ENCODE assay signal across 19 cellular contexts in genomic region chr20:8129211-8129986, GRCh38. TPM values are rescaled to one million over a fixed set of nuclear protein-coding genes. Genes with fewer than 3 reads are reported as not detected.
DNase-seq lines count a peak whose midpoint lies in the region; TF ChIP-seq lines count a peak whose summit lies in the region.
"Had no signal": no experiment of that assay in that cellular context is flagged by ENCODE, and none has a peak within 500 bp of the region (broad histone marks: within the 10 kb centered on the region; RNA-seq: fewer than 3 reads in every experiment).

No MANE protein-coding gene starts in this region.

- no peaks in the 10 kb centered on the region for H3K9me3 ChIP-seq in parathyroid adenoma (ENCODE audit: control insufficient read depth, low read length)
- H3K9me3 ChIP-seq: lower lobe of right lung, upper lobe of left lung had no signal

- peaks cover 21% of the 10 kb centered on the region for H3K4me1 ChIP-seq in parathyroid adenoma

- H3K4me3 ChIP-seq in NB4 (ENCODE audit: low read depth, low read length) (no peak overlapping the region), fibroblast of the aortic adventitia (ENCODE audit: low read depth, low read length) (no peak overlapping the region), parathyroid adenoma (ENCODE audit: low read depth, low read length) (no peak overlapping the region)
- H3K4me3 ChIP-seq: lower lobe of right lung, upper lobe of left lung had no signal

- TF ChIP-seq POLR2A in NB4 (IDR thresholded peaks at IDR 0.05; ENCODE audit: extremely low read depth, insufficient read length) = no peak

- H3K4me2 ChIP-seq in parathyroid adenoma (ENCODE audit: low read length) = no peak overlapping the region

- no peaks in the 10 kb centered on the region for H3K27me3 ChIP-seq in parathyroid adenoma (ENCODE audit: control insufficient read depth, insufficient read depth, low read length)
- H3K27me3 ChIP-seq: upper lobe of left lung had no signal

- no peaks in the 10 kb centered on the region for H3K36me3 ChIP-seq in parathyroid adenoma (ENCODE audit: control insufficient read depth, insufficient read depth, low read length)
- H3K36me3 ChIP-seq: lower lobe of right lung, upper lobe of left lung had no signal

- TF ChIP-seq CTCF in NB4 (IDR thresholded peaks at IDR 0.05; ENCODE audit: low read depth, low read length) = no peak
- TF ChIP-seq CTCF in fibroblast of the aortic adventitia (IDR thresholded peaks at IDR 0.05; ENCODE audit: insufficient read depth, low read length) = no peak
- TF ChIP-seq CTCF in parathyroid adenoma (IDR thresholded peaks at IDR 0.05) = no peak

- peak overlapping the region; percentile 3 for H2AFZ ChIP-seq in parathyroid adenoma
- H2AFZ ChIP-seq: GM23338 had no signal

- H3K79me2 ChIP-seq in parathyroid adenoma = peaks cover 14% of the 10 kb centered on the region

- no peak overlapping the region for H3K27ac ChIP-seq in parathyroid adenoma
- H3K27ac ChIP-seq: lower lobe of right lung, upper lobe of left lung had no signal

- peak; percentile 32 for DNase-seq in ELF-1 (ENCODE audit: low read depth, low spot score)
- peak; percentile 11 for DNase-seq in NB4 (ENCODE audit: low read depth)
- DNase-seq in fibroblast of the aortic adventitia (ENCODE audit: low read depth) = peak; percentile 72
- DNase-seq in NCI-H2081 (lab: John Stamatoyannopoulos, UW) = no peak
- DNase-seq in NCI-H510A (lab: John Stamatoyannopoulos, UW) = no peak
- DNase-seq in NCI-H2029 (lab: John Stamatoyannopoulos, UW) = no peak
- DNase-seq in stimulated activated CD4-positive, alpha-beta T cell treated with anti-CD3 and anti-CD28 coated beads, Interleukin-1b, Interleukin-23, amount 100 ng/mL, for 48 hours = no peak
- DNase-seq: activated CD4-positive, alpha-beta memory T cell treated with anti-CD3 and anti-CD28 coated beads for 36 hours; CD8-positive, alpha-beta T cell; effector CD8-positive, alpha-beta T cell; KG1; lower lobe of right lung; MV-4-11; NCI-H1694 treated with DMSO at 0.1 percent for 48 hours; NCI-H82; SHP77; upper lobe of left lung had no signal

- H3K9ac ChIP-seq in parathyroid adenoma = no peak overlapping the region

RNA-seq across cellular contexts. Expression of gene PLCB1, which starts 2.7 kb away (rescaled TPM):
- 39.2 and 46.5 TPM in 2 replicates for total RNA-seq in fibroblast of the aortic adventitia (ENCODE audit: low replicate concordance)

Comparison
In these comparisons a context has a peak if more than half of its experiments do, and no peak if none do; other contexts are left out.
1. DNase-seq: peak in ELF-1 (single experiment), NB4 (single experiment) and fibroblast of the aortic adventitia (single experiment); none in NCI-H2081 (0 of 2), NCI-H510A (single experiment), NCI-H2029 (single experiment) and stimulated activated CD4-positive, alpha-beta T cell treated with anti-CD3 and anti-CD28 coated beads, Interleukin-1b, Interleukin-23, amount 100 ng/mL, for 48 hours (single experiment).